In the genomic region with DNA sequence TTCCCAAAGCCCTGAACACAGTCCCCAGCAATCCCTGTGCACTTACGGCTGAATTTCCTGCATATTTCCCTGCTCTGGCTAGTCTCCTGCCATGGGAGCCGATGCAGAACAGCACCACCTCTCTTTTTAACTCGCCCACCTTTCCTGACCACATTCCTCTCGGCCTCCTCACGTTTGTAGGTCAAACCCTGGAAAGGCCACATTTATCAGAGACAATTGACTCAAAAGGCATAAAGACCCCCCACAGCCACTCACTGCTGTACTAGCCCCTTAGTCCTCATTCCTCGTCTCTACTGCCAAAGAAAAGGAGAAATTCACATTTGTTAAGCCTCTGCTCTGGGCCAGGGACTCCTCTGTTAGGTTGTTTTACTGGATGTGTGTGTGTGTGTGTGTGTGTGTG, we compare ENCODE assay signal across 32 cellular contexts. TPM values are rescaled to one million over a fixed set of nuclear protein-coding genes. Genes with fewer than 3 reads are reported as not detected.
DNase-seq lines count a peak whose midpoint lies in the region; ATAC-seq and TF ChIP-seq lines count a peak whose summit lies in the region.
"Had no signal": no experiment of that assay in that cellular context is flagged by ENCODE, and none has a peak within 500 bp of the region (broad histone marks: within the 10 kb centered on the region; RNA-seq: fewer than 3 reads in every experiment).

No MANE protein-coding gene starts in this region.

- ATAC-seq in PC-3 (no peak), HG03045 (IDR thresholded peaks at IDR 0.05; ENCODE audit: unreplicated experiment) (no peak), Right ventricle myocardium superior (ENCODE audit: poor library complexity) (no peak)
- ATAC-seq: pancreas, upper lobe of right lung had no signal

- no peak overlapping the region for H3K4me3 Mint-ChIP-seq in chondrocyte (ENCODE audit: unreplicated experiment)
- H3K4me3 Mint-ChIP-seq: immature natural killer cell, naive B cell had no signal

- CTCF ChIA-PET in PC-3 (lab: Charles Lee) = no interaction called here

- H3F3A ChIP-seq in PC-3 (ENCODE audit: low read length, unreplicated experiment) = no peaks in the 10 kb centered on the region

- H2AFZ ChIP-seq in PC-3 (ENCODE audit: low read length) = no peak overlapping the region

- H3K27ac ChIP-seq in HUES48 (ENCODE audit: low read depth, low read length) = peak overlapping the region; percentile 68
- H3K27ac ChIP-seq in PC-3 (ENCODE audit: low read length) = no peak overlapping the region
- H3K27ac ChIP-seq: BLaER1 treated with 17β-estradiol and CSF1 and Interleukin-3, amounts not matched to agents 10 nM and 100 nM; breast epithelium; left ventricle myocardium inferior; Peyer's patch; right atrium auricular region; upper lobe of right lung; VCaP had no signal

- no peaks in the 10 kb centered on the region for H3K27me3 ChIP-seq in HUES48 (ENCODE audit: control insufficient read depth, insufficient read depth, low read length)
- H3K27me3 ChIP-seq in PC-3 (ENCODE audit: low read length) = no peaks in the 10 kb centered on the region
- H3K27me3 ChIP-seq: BLaER1 treated with 17β-estradiol and CSF1 and Interleukin-3, amounts not matched to agents 10 nM and 100 nM; breast epithelium; pancreas; Peyer's patch; right atrium auricular region; upper lobe of right lung had no signal

- intact Hi-C loops in PC-3 (cut with micrococcal nuclease) (no loop called here), Right ventricle myocardium superior (cut with DNase I) (no loop called here)

- H3K4me3 ChIP-seq in HUES48 (ENCODE audit: low read depth, low read length) (no peak overlapping the region), PC-3 (ENCODE audit: low read length) (no peak overlapping the region)
- H3K4me3 ChIP-seq: BLaER1 treated with 17β-estradiol and CSF1 and Interleukin-3, amounts not matched to agents 10 nM and 100 nM; breast epithelium; left ventricle myocardium inferior; pancreas; Peyer's patch; right atrium auricular region; smooth muscle cell; upper lobe of right lung had no signal

- H3K4me2 ChIP-seq in PC-3 (ENCODE audit: low read length) = no peak overlapping the region
- H3K4me2 ChIP-seq: BLaER1 treated with 17β-estradiol and CSF1 and Interleukin-3, amounts not matched to agents 10 nM and 100 nM; smooth muscle cell had no signal

- peaks cover 6% of the 10 kb centered on the region for H3K9me3 Mint-ChIP-seq in chondrocyte (ENCODE audit: low read depth)

- DNase-seq in chondrocyte (ENCODE audit: low spot score) (no peak), kidney tubule cell (ENCODE audit: low spot score) (peak; percentile 19), retina (peak; percentile 42), PC-3 (no peak), Right ventricle myocardium superior (no peak)
- DNase-seq: activated CD4-positive, alpha-beta T cell treated with anti-CD3 and anti-CD28 coated beads for 48 hours; activated gamma-delta T cell treated with Interleukin-2 at 50 U/mL for 16 hours; activated T-cell treated with anti-CD3 and anti-CD28 coated beads, Interleukin-2, amount 50 U/mL, for 1 hour; DMS79 treated with DMSO at 0.1 percent for 48 hours; effector CD4-positive, alpha-beta T cell; head of caudate nucleus; immature natural killer cell; KBM-7; left ventricle myocardium inferior; naive B cell; NCI-H1105; NCI-H187 treated with DMSO at 0.1 percent for 48 hours; NCI-H2171 treated with DMSO at 0.1 percent for 48 hours; NCI-H524 treated with DMSO at 0.1 percent for 48 hours; pancreas; Peyer's patch; substantia nigra; SW 1271; T-helper 9 cell; upper lobe of right lung had no signal

- peak overlapping the region; percentile 6 for H3K27ac Mint-ChIP-seq in chondrocyte (ENCODE audit: unreplicated experiment)
- H3K27ac Mint-ChIP-seq: immature natural killer cell, naive B cell had no signal

- H3K36me3 ChIP-seq in HUES48 (ENCODE audit: control insufficient read depth, insufficient read depth, low read length) (no peaks in the 10 kb centered on the region), PC-3 (ENCODE audit: low read depth, low read length) (no peaks in the 10 kb centered on the region)
- H3K36me3 ChIP-seq: BLaER1 treated with 17β-estradiol and CSF1 and Interleukin-3, amounts not matched to agents 10 nM and 100 nM; breast epithelium; left ventricle myocardium inferior; pancreas; Peyer's patch; right atrium auricular region; upper lobe of right lung had no signal

- POLR2A ChIA-PET in PC-3 (lab: Charles Lee; ENCODE audit: unreplicated experiment) = no interaction called here

- no peaks in the 10 kb centered on the region for H3K36me3 Mint-ChIP-seq in chondrocyte (ENCODE audit: low read depth)
- H3K36me3 Mint-ChIP-seq: immature natural killer cell, naive B cell had no signal

- H3K9me2 ChIP-seq in PC-3 (replicated peaks; ENCODE audit: low read length) = no peaks in the 10 kb centered on the region

- H3K9ac ChIP-seq in HUES48 (ENCODE audit: low read depth, low read length) (no peak overlapping the region), PC-3 (ENCODE audit: low read length) (no peak overlapping the region)
- H3K9ac ChIP-seq: BLaER1 treated with 17β-estradiol and CSF1 and Interleukin-3, amounts not matched to agents 10 nM and 100 nM had no signal

- peaks cover 55% of the 10 kb centered on the region for H3K4me1 Mint-ChIP-seq in chondrocyte (ENCODE audit: low read depth)
- H3K4me1 Mint-ChIP-seq: immature natural killer cell, naive B cell had no signal

- no peaks in the 10 kb centered on the region for H4K20me1 ChIP-seq in PC-3 (ENCODE audit: low read length)
- H4K20me1 ChIP-seq: BLaER1 treated with 17β-estradiol and CSF1 and Interleukin-3, amounts not matched to agents 10 nM and 100 nM had no signal

- no TSS peak for BruUV-seq in PC-3 (replicated peaks; lab: Mats Ljungman, UMichigan)

- no peak for TF ChIP-seq CTCF in chondrocyte (IDR thresholded peaks at IDR 0.05)
- TF ChIP-seq CTCF in PC-3 (conservative IDR thresholded peaks at IDR 0.05; ENCODE audit: low read depth, low read length) = no peak

- H3K9me3 ChIP-seq in HUES48 (ENCODE audit: control insufficient read depth, insufficient read depth, low read length) (no peaks in the 10 kb centered on the region), PC-3 (ENCODE audit: low read length) (no peaks in the 10 kb centered on the region)
- H3K9me3 ChIP-seq: BLaER1 treated with 17β-estradiol and CSF1 and Interleukin-3, amounts not matched to agents 10 nM and 100 nM; breast epithelium; left ventricle myocardium inferior; pancreas; Peyer's patch; right atrium auricular region; upper lobe of right lung had no signal

- no peaks in the 10 kb centered on the region for H3K27me3 Mint-ChIP-seq in chondrocyte (ENCODE audit: low read depth)

- H3K4me1 ChIP-seq in HUES48 (ENCODE audit: control insufficient read depth, insufficient read depth, low read length) = peaks cover 16% of the 10 kb centered on the region
- no peaks in the 10 kb centered on the region for H3K4me1 ChIP-seq in PC-3 (ENCODE audit: insufficient read depth, low read length)
- H3K4me1 ChIP-seq: breast epithelium, Peyer's patch had no signal

- H3K79me2 ChIP-seq in PC-3 (ENCODE audit: low read length) = no peaks in the 10 kb centered on the region

RNA-seq across cellular contexts. Expression of a gene that starts 43.6 kb away (rescaled TPM):
- total RNA-seq in chondrocyte (37.4 to 53.6 TPM (median 51.1 TPM) in 3 replicates), PC-3 (2014; rRNA removed) (24.5 TPM in 2 replicates), Right ventricle myocardium superior (2.3 TPM)

Comparison
In these comparisons a context has a peak if more than half of its experiments do, and no peak if none do; other contexts are left out.
1. DNase-seq: peak in kidney tubule cell (single experiment) and retina (single experiment); none in chondrocyte (single experiment), PC-3 (single experiment) and Right ventricle myocardium superior (single experiment).